ENCODE assay signal across 1 cellular context in genomic region chr10:24884793-24885192, GRCh38.
TF ChIP-seq lines count a peak whose summit lies in the region.

No MANE protein-coding gene starts in this region.

TF ChIP-seq in K562, 482 proteins besides CTCF, POLR2A, EP300 and RAD21:
- TF ChIP-seq NR4A1 (CRISPR knock-in tag; IDR thresholded peaks at IDR 0.05) (no peak), NR4A1 (tag; IDR thresholded peaks at IDR 0.05) (no peak), RCOR1 (IDR thresholded peaks at IDR 0.05; ENCODE audit: borderline replicate concordance in 1 of 2, low read depth in 2 of 2, low read length in 2 of 2) (no peak), ZNF398 (CRISPR knock-in tag; IDR thresholded peaks at IDR 0.05) (no peak), TEAD2 (tag; IDR thresholded peaks at IDR 0.05) (no peak), ZNF224 (CRISPR knock-in tag; IDR thresholded peaks at IDR 0.05) (no peak), HNRNPK (IDR thresholded peaks at IDR 0.05; ENCODE audit: low read depth, low read length, poor library complexity, severe bottlenecking) (no peak), NFRKB (IDR thresholded peaks at IDR 0.05; ENCODE audit: low read depth) (no peak), ZNF12 (CRISPR knock-in tag; IDR thresholded peaks at IDR 0.05) (no peak), XRCC5 (IDR thresholded peaks at IDR 0.05; ENCODE audit: low read depth, low read length) (no peak), JUND (IDR thresholded peaks at IDR 0.05; ENCODE audit: borderline replicate concordance, low read depth, low read length) (no peak), JUND (tag; IDR thresholded peaks at IDR 0.05; ENCODE audit: borderline replicate concordance, low read depth, low read length) (no peak), JUNB (CRISPR knock-in tag; conservative IDR thresholded peaks at IDR 0.05) (no peak), ZNF57 (CRISPR knock-in tag; IDR thresholded peaks at IDR 0.05) (no peak), ZNF41 (CRISPR knock-in tag; conservative IDR thresholded peaks at IDR 0.05) (no peak), SIX5 (IDR thresholded peaks at IDR 0.05; ENCODE audit: borderline replicate concordance in 1 of 2, insufficient read depth in 1 of 2, low read depth in 1 of 2, low read length in 2 of 2) (no peak), THRB (CRISPR knock-in tag; conservative IDR thresholded peaks at IDR 0.05) (no peak), KAT8 (IDR thresholded peaks at IDR 0.05; ENCODE audit: low read depth) (no peak), ARID4B (CRISPR knock-in tag; IDR thresholded peaks at IDR 0.05) (no peak), USF1 (CRISPR knock-in tag; IDR thresholded peaks at IDR 0.05) (no peak), BCL6 (CRISPR knock-in tag; IDR thresholded peaks at IDR 0.05) (no peak), EP400 (IDR thresholded peaks at IDR 0.05) (no peak)
